ENCODE assay signal across 16 cellular contexts in genomic region chr5:154479944-154480750, GRCh38. TPM values are rescaled to one million over a fixed set of nuclear protein-coding genes. Genes with fewer than 3 reads are reported as not detected.
A peak's percentile ranks its signal among the peaks of the same experiment; 100 is the strongest.
DNase-seq lines count a peak whose midpoint lies in the region; ATAC-seq and TF ChIP-seq lines count a peak whose summit lies in the region.
"Had no signal": no experiment of that assay in that cellular context is flagged by ENCODE, and none has a peak within 500 bp of the region (broad histone marks: within the 10 kb centered on the region; RNA-seq: fewer than 3 reads in every experiment).

No MANE protein-coding gene starts in this region.

- peaks cover 32% of the 10 kb centered on the region for H3F3A ChIP-seq in GM23338 (replicated peaks; ENCODE audit: low read depth)

- no peaks in the 10 kb centered on the region for H3K9me2 ChIP-seq in GM23338 (ENCODE audit: insufficient read depth)

- H3K4me3 ChIP-seq in GM23338 = peak overlapping the region; percentile 63
- H3K4me3 ChIP-seq: upper lobe of right lung had no signal

- H3K27me3 Mint-ChIP-seq in GM23338 (ENCODE audit: insufficient read depth, low read depth, poor library complexity) (peaks cover 100% of the 10 kb centered on the region), neural crest cell (ENCODE audit: low read depth) (peaks cover 100% of the 10 kb centered on the region)
- peaks cover 88% of the 10 kb centered on the region for H3K27me3 Mint-ChIP-seq in central memory CD8-positive, alpha-beta T cell

- peaks cover 32% of the 10 kb centered on the region for H4K20me1 ChIP-seq in GM23338 (replicated peaks; ENCODE audit: insufficient read depth)

- H3K27ac Mint-ChIP-seq in GM23338 = no peak overlapping the region
- H3K27ac Mint-ChIP-seq in central memory CD8-positive, alpha-beta T cell (ENCODE audit: low read depth) = no peak overlapping the region
- no peak overlapping the region for H3K27ac Mint-ChIP-seq in neural crest cell (ENCODE audit: unreplicated experiment)

- peaks cover 66% of the 10 kb centered on the region for H3K4me1 Mint-ChIP-seq in GM23338
- peaks cover 45% of the 10 kb centered on the region for H3K4me1 Mint-ChIP-seq in central memory CD8-positive, alpha-beta T cell
- H3K4me1 Mint-ChIP-seq in neural crest cell = peaks cover 18% of the 10 kb centered on the region

- H3K36me3 Mint-ChIP-seq in GM23338 (ENCODE audit: low read depth) = no peaks in the 10 kb centered on the region; the same call in 2 of the 3 replicates
- peaks cover 7% of the 10 kb centered on the region for H3K36me3 Mint-ChIP-seq in central memory CD8-positive, alpha-beta T cell (ENCODE audit: insufficient read depth)
- H3K36me3 Mint-ChIP-seq in neural crest cell (ENCODE audit: low read depth) = no peaks in the 10 kb centered on the region

- no peaks in the 10 kb centered on the region for H3K79me2 ChIP-seq in GM23338 (replicated peaks; ENCODE audit: insufficient read depth)

- H3K4me2 ChIP-seq in GM23338 = peak overlapping the region; percentile 92

- peak; percentile 6 for ATAC-seq in GM23338
- no peak for ATAC-seq in central memory CD8-positive, alpha-beta T cell (replicated peaks; ENCODE audit: extremely low read depth, poor library complexity, severe bottlenecking)
- ATAC-seq: upper lobe of right lung had no signal

- peaks cover 100% of the 10 kb centered on the region for H3K27me3 ChIP-seq in GM23338 (ENCODE audit: insufficient read depth)

- DNase-seq in ELF-1 (ENCODE audit: low read depth, low spot score) (peak; percentile 86), GM23338 (ENCODE audit: low spot score) (peak; percentile 56), neural crest cell (ENCODE audit: low read depth, low spot score) (no peak), GOT3 (lab: John Stamatoyannopoulos, UW) (no peak), AG20443 (ENCODE audit: low spot score) (no peak)
- no peak for DNase-seq in central memory CD8-positive, alpha-beta T cell (ENCODE audit: low spot score in 2 of 2)
- no peak for DNase-seq in stimulated activated CD8-positive, alpha-beta memory T cell treated with anti-CD3 and anti-CD28 coated beads, Interleukin-4, amount 100 ng/mL, for 48 hours
- no peak for DNase-seq in activated T-cell treated with anti-CD3 and anti-CD28 coated beads, Interleukin-2, amount 50 U/mL, for 1 hour
- DNase-seq: amniotic stem cell, DMS53, esophagus squamous epithelium, HCEC 1CT, upper lobe of right lung had no signal

- H3K4me1 ChIP-seq in GM23338 (ENCODE audit: insufficient read depth) = peaks cover 84% of the 10 kb centered on the region

- H3K27ac ChIP-seq in GM23338 (ENCODE audit: low read depth) = no peak overlapping the region
- H3K27ac ChIP-seq: esophagus squamous epithelium, upper lobe of right lung had no signal

- no peaks in the 10 kb centered on the region for H3K36me3 ChIP-seq in GM23338 (ENCODE audit: insufficient read depth)
- H3K36me3 ChIP-seq: esophagus squamous epithelium, upper lobe of right lung had no signal

- no peaks in the 10 kb centered on the region; the same call in 2 of the 3 replicates for H3K9me3 Mint-ChIP-seq in GM23338
- H3K9me3 Mint-ChIP-seq in central memory CD8-positive, alpha-beta T cell = no peaks in the 10 kb centered on the region
- no peaks in the 10 kb centered on the region for H3K9me3 Mint-ChIP-seq in neural crest cell

- TF ChIP-seq CTCF in GM23338 (conservative IDR thresholded peaks at IDR 0.05; ENCODE audit: low read depth in 2 of 2) (no peak), neural crest cell (conservative IDR thresholded peaks at IDR 0.05) (no peak)

- H2AFZ ChIP-seq in GM23338 = no peak overlapping the region

- H3K4me3 Mint-ChIP-seq in GM23338 = peak overlapping the region; percentile 63
- H3K4me3 Mint-ChIP-seq in central memory CD8-positive, alpha-beta T cell = peak overlapping the region; percentile 8
- H3K4me3 Mint-ChIP-seq in neural crest cell = peak overlapping the region; percentile 2

TF ChIP-seq in GM23338, 12 proteins besides CTCF, POLR2A, EP300 and RAD21:
- TF ChIP-seq NANOG (IDR thresholded peaks at IDR 0.05; ENCODE audit: borderline replicate concordance) = no peak
- no peak for TF ChIP-seq EZH2phosphoT487 (IDR thresholded peaks at IDR 0.05; ENCODE audit: unreplicated experiment)
- TF ChIP-seq ZNF114 (CRISPR knock-in tag; IDR thresholded peaks at IDR 0.05) = no peak
- no peak for TF ChIP-seq CREB1 (CRISPR knock-in tag; IDR thresholded peaks at IDR 0.05; ENCODE audit: low read depth)
- peak; percentile 78 for TF ChIP-seq EZH2 (IDR thresholded peaks at IDR 0.05; ENCODE audit: low read depth, unreplicated experiment)

RNA-seq across cellular contexts. Expression of gene HAND1, which starts 2.1 kb away (rescaled TPM):
- not detected in 2 replicates for total RNA-seq in GM23338 (2014; rRNA removed; shearing (Covaris generic))
- polyA plus RNA-seq in GM23338 (2016; fragmentation: Nextera tagmentation; extraction: Ambion mirVana) = not detected in 2 replicates
- total RNA-seq in neural crest cell = not detected in 2 replicates
- total RNA-seq: esophagus squamous epithelium, HT1080, NCI-H460, osteocyte, upper lobe of right lung had no signal

RNA-seq across cellular contexts. Expression of gene SAP30L, which starts 34.4 kb away (rescaled TPM):
- 11.5 and 21.4 TPM in 2 replicates for total RNA-seq in GM23338 (2014; rRNA removed; shearing (Covaris generic))
- polyA plus RNA-seq in GM23338 (2016; fragmentation: Nextera tagmentation; extraction: Ambion mirVana) = 29.3 and 36.8 TPM in 2 replicates
- 46.3 and 49.2 TPM in 2 replicates for total RNA-seq in neural crest cell

Comparison
In these comparisons a context has a peak if more than half of its experiments do, and no peak if none do; other contexts are left out.
1. DNase-seq: peak in ELF-1 (single experiment) and GM23338 (single experiment); none in central memory CD8-positive, alpha-beta T cell (0 of 2), neural crest cell (single experiment), stimulated activated CD8-positive, alpha-beta memory T cell treated with anti-CD3 and anti-CD28 coated beads, Interleukin-4, amount 100 ng/mL, for 48 hours (single experiment), GOT3 (single experiment), AG20443 (single experiment) and activated T-cell treated with anti-CD3 and anti-CD28 coated beads, Interleukin-2, amount 50 U/mL, for 1 hour (single experiment).
2. H3K4me3 Mint-ChIP-seq: peak in every context shown above with its lines; median percentile 63 in GM23338; 8 in central memory CD8-positive, alpha-beta T cell; 2 in neural crest cell.